Comparison of ENCODE assay signal across 20 cellular contexts in genomic region chr2:149703281-149703680, GRCh38.
DNase-seq lines count a peak whose midpoint lies in the region; ATAC-seq and TF ChIP-seq lines count a peak whose summit lies in the region.
"Had no signal": no experiment of that assay in that cellular context is flagged by ENCODE, and none has a peak within 500 bp of the region (broad histone marks: within the 10 kb centered on the region; RNA-seq: fewer than 3 reads in every experiment).

No MANE protein-coding gene starts in this region.

- TF ChIP-seq POLR2A in breast epithelium (IDR thresholded peaks at IDR 0.05): no peak
- TF ChIP-seq POLR2A in vagina (IDR thresholded peaks at IDR 0.05): no peak

- ATAC-seq in HG02884 (IDR thresholded peaks at IDR 0.05; ENCODE audit: unreplicated experiment) (no peak), HG03108 (IDR thresholded peaks at IDR 0.05; ENCODE audit: unreplicated experiment) (no peak)
- ATAC-seq: K562 had no signal

- TF ChIP-seq CTCF in mammary epithelial cell (conservative IDR thresholded peaks at IDR 0.05 in 1 of 2, IDR thresholded peaks at IDR 0.05 in 1 of 2; ENCODE audit: extremely low read depth in 1 of 2, insufficient read depth in 1 of 2, low read depth in 1 of 2, low read length in 2 of 2) (no peak), breast epithelium (IDR thresholded peaks at IDR 0.05) (no peak), fibroblast of pulmonary artery (IDR thresholded peaks at IDR 0.05; ENCODE audit: low read length, missing control alignments) (no peak), vagina (IDR thresholded peaks at IDR 0.05) (no peak)

- no peaks in the 10 kb centered on the region for H3K9me3 ChIP-seq in mammary epithelial cell (replicated peaks; ENCODE audit: insufficient read depth, low read length)
- no peaks in the 10 kb centered on the region for H3K9me3 ChIP-seq in breast epithelium
- H3K9me3 ChIP-seq in vagina: no peaks in the 10 kb centered on the region
- H3K9me3 ChIP-seq: SJSA1 had no signal

- H3K9ac ChIP-seq in mammary epithelial cell (ENCODE audit: insufficient read depth, low read length): no peak overlapping the region
- H3K9ac ChIP-seq: BLaER1 treated with 17β-estradiol and CSF1 and Interleukin-3, amounts not matched to agents 10 nM and 100 nM had no signal

- no peaks in the 10 kb centered on the region for H4K20me1 ChIP-seq in mammary epithelial cell (ENCODE audit: insufficient read depth, low read length)
- H4K20me1 ChIP-seq: BLaER1 treated with 17β-estradiol and CSF1 and Interleukin-3, amounts not matched to agents 10 nM and 100 nM had no signal

- no peak overlapping the region for H3K4me3 ChIP-seq in mammary epithelial cell (replicated peaks in 1 of 3; ENCODE audit: insufficient read depth in 1 of 3, low read depth in 2 of 3, low read length in 3 of 3)
- H3K4me3 ChIP-seq in breast epithelium: no peak overlapping the region
- H3K4me3 ChIP-seq in fibroblast of pulmonary artery (replicated peaks; ENCODE audit: low read depth, low read length): no peak overlapping the region
- no peak overlapping the region for H3K4me3 ChIP-seq in vagina
- H3K4me3 ChIP-seq: BLaER1 treated with 17β-estradiol and CSF1 and Interleukin-3, amounts not matched to agents 10 nM and 100 nM; K562; SJSA1 had no signal

- intact Hi-C loops in mammary epithelial cell (cut with micrococcal nuclease): no loop called here
- intact Hi-C loops in breast epithelium (cut with DNase I; ENCODE audit: low total_unique reads): no loop called here
- intact Hi-C loops in vagina (cut with DNase I): no loop called here

- CTCF ChIA-PET in mammary epithelial cell (lab: Charles Lee; ENCODE audit: low non-redundant PET): no interaction called here

- H3K79me2 ChIP-seq in mammary epithelial cell (ENCODE audit: insufficient read depth, low read length): no peaks in the 10 kb centered on the region

- H3K27me3 ChIP-seq in mammary epithelial cell (ENCODE audit: insufficient read depth, low read length) (no peaks in the 10 kb centered on the region), breast epithelium (no peaks in the 10 kb centered on the region), vagina (no peaks in the 10 kb centered on the region)
- H3K27me3 ChIP-seq: BLaER1 treated with 17β-estradiol and CSF1 and Interleukin-3, amounts not matched to agents 10 nM and 100 nM; SJSA1 had no signal

- no peak overlapping the region for H3K4me2 ChIP-seq in mammary epithelial cell (ENCODE audit: insufficient read depth, low read depth, low read length)
- H3K4me2 ChIP-seq: BLaER1 treated with 17β-estradiol and CSF1 and Interleukin-3, amounts not matched to agents 10 nM and 100 nM had no signal

- H2AFZ ChIP-seq in mammary epithelial cell (ENCODE audit: low read depth, low read length): no peak overlapping the region

- peak; percentile 21 for DNase-seq in mammary epithelial cell
- DNase-seq in breast epithelium (ENCODE audit: low spot score in 2 of 2): no peak
- DNase-seq in astrocyte of the hippocampus (ENCODE audit: low read depth, low spot score): peak; percentile 29
- DNase-seq in fibroblast of pulmonary artery (ENCODE audit: low read depth): peak; percentile 62
- no peak for DNase-seq in DMS 273 treated with DMSO at 0.1 percent for 48 hours (lab: John Stamatoyannopoulos, UW)
- DNase-seq in vagina (ENCODE audit: extremely low spot score in 2 of 2): no peak
- DNase-seq: CD8-positive, alpha-beta memory T cell; DND-41; HFFc6; MV-4-11; NCI-H1417; NCI-H1930; NCI-H748 treated with DMSO at 0.1 percent for 48 hours; OCI-M1; RPMI8226 had no signal

- dilution Hi-C loops in mammary epithelial cell (cut with HindIII; ENCODE audit: low sequenced_read_pairs): no loop called here

- H3K27ac ChIP-seq in mammary epithelial cell (ENCODE audit: insufficient read depth, low read depth, low read length): no peak overlapping the region
- H3K27ac ChIP-seq in breast epithelium: no peak overlapping the region
- no peak overlapping the region for H3K27ac ChIP-seq in vagina
- H3K27ac ChIP-seq: BLaER1 treated with 17β-estradiol and CSF1 and Interleukin-3, amounts not matched to agents 10 nM and 100 nM; SJSA1 had no signal

- WGBS in mammary epithelial cell (ENCODE audit: low coverage, missing lambda C conversion rate): 100% methylated on average over 2 of the region's 2 CpGs

- H3K36me3 ChIP-seq in mammary epithelial cell (ENCODE audit: insufficient read depth, low read length) (no peaks in the 10 kb centered on the region), breast epithelium (no peaks in the 10 kb centered on the region), vagina (no peaks in the 10 kb centered on the region)
- H3K36me3 ChIP-seq: BLaER1 treated with 17β-estradiol and CSF1 and Interleukin-3, amounts not matched to agents 10 nM and 100 nM; SJSA1 had no signal

- in situ Hi-C loops in mammary epithelial cell (cut with MboI; ENCODE audit: low sequenced_read_pairs in 2 of 2): loop anchor here in 1 of 2 donors (25.0 kb wide), 1 partner anchor 91 kb away; no protein-coding TSS in a partner anchor

- no peaks in the 10 kb centered on the region for H3K4me1 ChIP-seq in mammary epithelial cell (ENCODE audit: insufficient read depth, low read length)
- no peaks in the 10 kb centered on the region for H3K4me1 ChIP-seq in breast epithelium
- no peaks in the 10 kb centered on the region for H3K4me1 ChIP-seq in vagina
- H3K4me1 ChIP-seq: BLaER1 treated with 17β-estradiol and CSF1 and Interleukin-3, amounts not matched to agents 10 nM and 100 nM had no signal

- BruUV-seq in mammary epithelial cell (replicated peaks; lab: Mats Ljungman, UMichigan): no TSS peak

Comparison
In these comparisons a context has a peak if more than half of its experiments do, and no peak if none do; other contexts are left out.
1. DNase-seq: peak in mammary epithelial cell (single experiment), astrocyte of the hippocampus (single experiment) and fibroblast of pulmonary artery (single experiment); none in breast epithelium (0 of 2), DMS 273 treated with DMSO at 0.1 percent for 48 hours (single experiment) and vagina (0 of 2).